Comparison of ENCODE assay signal across 31 cellular contexts in genomic region chr1:202698276-202698675, GRCh38. TPM values are rescaled to one million over a fixed set of nuclear protein-coding genes. Genes with fewer than 3 reads are reported as not detected.
DNase-seq lines count a peak whose midpoint lies in the region; FAIRE-seq and TF ChIP-seq lines count a peak whose summit lies in the region.
"Had no signal": no experiment of that assay in that cellular context is flagged by ENCODE, and none has a peak within 500 bp of the region (broad histone marks: within the 10 kb centered on the region; RNA-seq: fewer than 3 reads in every experiment).

No MANE protein-coding gene starts in this region.

- no peak overlapping the region for H3K27ac Mint-ChIP-seq in T-helper 1 cell treated with Interleukin-12 subunit alpha and Interleukin-12 subunit beta and Interleukin-4 antibody, amounts not matched to agents 30 μg/mL and 1 μg/mL, for 36 hours
- H3K27ac Mint-ChIP-seq: activated naive CD8-positive, alpha-beta T cell treated with anti-CD3 and anti-CD28 coated beads, Interleukin-2, amount 50 U/mL, for 24 hours; CD8-positive, alpha-beta memory T cell; progenitor cell of endocrine pancreas; T-helper 17 cell had no signal

- H3K4me2 ChIP-seq in OCI-LY7 (ENCODE audit: low read length): no peak overlapping the region
- H3K4me2 ChIP-seq: KMS-11 had no signal

- H3K9me3 Mint-ChIP-seq in T-helper 1 cell treated with Interleukin-12 subunit alpha and Interleukin-12 subunit beta and Interleukin-4 antibody, amounts not matched to agents 30 μg/mL and 1 μg/mL, for 36 hours: no peaks in the 10 kb centered on the region
- H3K9me3 Mint-ChIP-seq: activated naive CD8-positive, alpha-beta T cell treated with anti-CD3 and anti-CD28 coated beads, Interleukin-2, amount 50 U/mL, for 24 hours had no signal

- intact Hi-C loops in adrenal gland (cut with DNase I): no loop called here
- intact Hi-C loops in OCI-LY7 (cut with micrococcal nuclease; ENCODE audit: unreplicated experiment): no loop called here

- H3K27me3 ChIP-seq in adrenal gland: peaks cover 21% of the 10 kb centered on the region
- H3K27me3 ChIP-seq: body of pancreas had no signal

- no TSS peak for BruUV-seq in OCI-LY7 (replicated peaks; lab: Mats Ljungman, UMichigan)

- H3K4me1 Mint-ChIP-seq in T-helper 1 cell treated with Interleukin-12 subunit alpha and Interleukin-12 subunit beta and Interleukin-4 antibody, amounts not matched to agents 30 μg/mL and 1 μg/mL, for 36 hours (ENCODE audit: low read depth): peaks cover 8% of the 10 kb centered on the region
- H3K4me1 Mint-ChIP-seq: activated naive CD8-positive, alpha-beta T cell treated with anti-CD3 and anti-CD28 coated beads, Interleukin-2, amount 50 U/mL, for 24 hours; CD8-positive, alpha-beta memory T cell had no signal

- H3K27ac ChIP-seq in adrenal gland (no peak overlapping the region), OCI-LY7 (ENCODE audit: low read depth, low read length, poor library complexity, severe bottlenecking) (no peak overlapping the region)
- H3K27ac ChIP-seq: body of pancreas, dorsolateral prefrontal cortex, KMS-11, sigmoid colon, SJCRH30, stomach, transverse colon, VCaP had no signal

- peak; percentile 72 for FAIRE-seq in RCC 7860 (lab: Jason Lieb, UNC)
- no peak for FAIRE-seq in frontal cortex (lab: Jason Lieb, UNC)
- FAIRE-seq: HTR-8/SVneo had no signal

- H3K4me1 ChIP-seq in adrenal gland (replicated peaks in 1 of 2): no peaks in the 10 kb centered on the region
- H3K4me1 ChIP-seq in OCI-LY7 (ENCODE audit: insufficient read depth, low read length, poor library complexity, severe bottlenecking): no peaks in the 10 kb centered on the region
- H3K4me1 ChIP-seq: sigmoid colon, SJCRH30, stomach, transverse colon had no signal

- H4K20me1 ChIP-seq in OCI-LY7 (ENCODE audit: insufficient read depth, low read length): no peaks in the 10 kb centered on the region

- H2AFZ ChIP-seq in OCI-LY7 (ENCODE audit: low read length): no peak overlapping the region

- H3K27me3 Mint-ChIP-seq in T-helper 1 cell treated with Interleukin-12 subunit alpha and Interleukin-12 subunit beta and Interleukin-4 antibody, amounts not matched to agents 30 μg/mL and 1 μg/mL, for 36 hours (ENCODE audit: low read depth): peaks cover 37% of the 10 kb centered on the region

- CTCF ChIA-PET in OCI-LY7 (lab: Charles Lee; ENCODE audit: unreplicated experiment): no interaction called here

- no peak for TF ChIP-seq CTCF in adrenal gland (IDR thresholded peaks at IDR 0.05)
- TF ChIP-seq CTCF in OCI-LY7 (conservative IDR thresholded peaks at IDR 0.05; ENCODE audit: low read length): no peak

- H3K4me3 ChIP-seq in adrenal gland (no peak overlapping the region), OCI-LY7 (ENCODE audit: low read depth, low read length, poor library complexity, severe bottlenecking) (no peak overlapping the region)
- H3K4me3 ChIP-seq: body of pancreas, dorsolateral prefrontal cortex, sigmoid colon, SJCRH30, stomach, transverse colon had no signal

- POLR2A ChIA-PET in OCI-LY7 (lab: Charles Lee): no interaction called here

- DNase-seq in T-helper 1 cell (no peak), HT1080 (ENCODE audit: low read depth) (peak; percentile 52), RCC 7860 (ENCODE audit: low spot score) (peak; percentile 68), myocyte (ENCODE audit: low read depth) (peak; percentile 89), adrenal gland (no peak), frontal cortex (ENCODE audit: low spot score in 2 of 2) (no peak), OCI-LY7 (ENCODE audit: low spot score) (no peak)
- DNase-seq: 8988T; activated CD4-positive, alpha-beta T cell treated with anti-CD3 and anti-CD28 coated beads for 48 hours; activated gamma-delta T cell; activated naive CD8-positive, alpha-beta T cell treated with anti-CD3 and anti-CD28 coated beads, Interleukin-2, amount 50 U/mL, for 24 hours; body of pancreas; CD8-positive, alpha-beta memory T cell; cerebellar nuclear complex; dorsolateral prefrontal cortex; glutamatergic neuron; NCI-H1105 treated with DMSO at 0.1 percent for 48 hours; NCI-H2029 treated with DMSO at 0.1 percent for 48 hours; PC-3; sigmoid colon; SJCRH30; stimulated activated CD4-positive, alpha-beta T cell treated with anti-CD3 and anti-CD28 coated beads, Interleukin-15, amount 100 ng/mL, for 24 hours; stomach; T-helper 17 cell; transverse colon had no signal

- H3K79me2 ChIP-seq in OCI-LY7 (ENCODE audit: insufficient read depth, low read depth, low read length): no peaks in the 10 kb centered on the region

- 59 to 82% (median 68%) methylated on average over 4 to 8 of the region's 8 CpGs for WGBS in adrenal gland, 4 donors

- no peaks in the 10 kb centered on the region for H3K9me2 ChIP-seq in OCI-LY7 (ENCODE audit: insufficient read depth, low read length)

- no peaks in the 10 kb centered on the region for H3K36me3 Mint-ChIP-seq in T-helper 1 cell treated with Interleukin-12 subunit alpha and Interleukin-12 subunit beta and Interleukin-4 antibody, amounts not matched to agents 30 μg/mL and 1 μg/mL, for 36 hours (ENCODE audit: low read depth)
- H3K36me3 Mint-ChIP-seq: CD8-positive, alpha-beta memory T cell had no signal

- no peaks in the 10 kb centered on the region for H3K9me3 ChIP-seq in adrenal gland (replicated peaks in 1 of 3)
- no peaks in the 10 kb centered on the region for H3K9me3 ChIP-seq in OCI-LY7 (ENCODE audit: low read length)
- H3K9me3 ChIP-seq: body of pancreas, sigmoid colon, SJCRH30, stomach, transverse colon had no signal

- peak overlapping the region; percentile 5 for H3K4me3 Mint-ChIP-seq in T-helper 1 cell treated with Interleukin-12 subunit alpha and Interleukin-12 subunit beta and Interleukin-4 antibody, amounts not matched to agents 30 μg/mL and 1 μg/mL, for 36 hours
- H3K4me3 Mint-ChIP-seq: activated naive CD8-positive, alpha-beta T cell treated with anti-CD3 and anti-CD28 coated beads, Interleukin-2, amount 50 U/mL, for 24 hours; CD8-positive, alpha-beta memory T cell; T-helper 17 cell had no signal

- no peak for TF ChIP-seq POLR2A in adrenal gland (IDR thresholded peaks at IDR 0.05)

- H3K36me3 ChIP-seq in adrenal gland (replicated peaks in 1 of 2) (no peaks in the 10 kb centered on the region), OCI-LY7 (ENCODE audit: insufficient read depth, low read length) (no peaks in the 10 kb centered on the region)
- H3K36me3 ChIP-seq: sigmoid colon, SJCRH30, stomach, transverse colon had no signal

RNA-seq across cellular contexts. Expression of gene SYT2, which starts 12.0 kb away (rescaled TPM):
- 0.02 TPM in 1 of 2 replicates, not detected in the other for total RNA-seq in HT1080 (2014; rRNA removed; shearing (Covaris generic))
- not detected in 2 replicates for polyA plus RNA-seq in HT1080 (2015; cell fraction: cytosol; rRNA removed)
- 0.01 TPM in 1 of 2 replicates, not detected in the other for polyA plus RNA-seq in HT1080 (2015; cell fraction: nucleus; rRNA removed)
- total RNA-seq in myocyte (not detected in 2 replicates), adrenal gland (1 to 10 TPM in 1 of 8 donors, under 1 TPM in 4, not detected in 3; 0.08 to 3.8 (median 0.27) TPM), frontal cortex (0.41 TPM), OCI-LY7 (2022) (not detected in 2 replicates)
- 0.05 TPM for polyA plus RNA-seq in myocyte (2012)
- polyA plus RNA-seq in adrenal gland: 1 to 10 TPM in 1 of 3 donors, under 1 TPM in 2; 0.37 to 1.4 (median 0.88) TPM
- not detected in 2 replicates for total RNA-seq in OCI-LY7 (2014; rRNA removed; shearing (Covaris generic))
- total RNA-seq: body of pancreas; CD8-positive, alpha-beta memory T cell; lung microvascular endothelial cell; PC-3; T-helper 17 cell had no signal
- polyA plus RNA-seq: CD8-positive, alpha-beta memory T cell; stomach had no signal

Comparison
In these comparisons a context has a peak if more than half of its experiments do, and no peak if none do; other contexts are left out.
1. DNase-seq: peak in HT1080 (single experiment), RCC 7860 (single experiment) and myocyte (single experiment); none in T-helper 1 cell (0 of 5), adrenal gland (0 of 7), frontal cortex (0 of 2) and OCI-LY7 (single experiment).